8 cellular contexts compared by ENCODE assay signal in genomic region chr17:9575381-9576072, GRCh38. TPM values are rescaled to one million over a fixed set of nuclear protein-coding genes. Genes with fewer than 3 reads are reported as not detected.
A peak's percentile ranks its signal among the peaks of the same experiment; 100 is the strongest.
DNase-seq lines count a peak whose midpoint lies in the region; ATAC-seq and TF ChIP-seq lines count a peak whose summit lies in the region.

TSS of gene STX8 (minus strand) at chr17:9575820. CDS start at chr17:9575808, 12 bp downstream.

- H3K27me3 Mint-ChIP-seq in activated CD8-positive, alpha-beta T cell treated with anti-CD3 and anti-CD28 coated beads, Interleukin-2, amount 10 ng/mL, durations not matched to agents 7 days and 5 days (ENCODE audit: low read depth) = no peaks in the 10 kb centered on the region

- DNase-seq in AG09319 (ENCODE audit: extremely low read depth, low read depth) (peak; percentile 60), NCI-H82 treated with DMSO at 0.1 percent for 48 hours (lab: John Stamatoyannopoulos, UW; ENCODE audit: unreplicated experiment) (peak; percentile 68), lung microvascular endothelial cell (ENCODE audit: low read depth in 2 of 2) (peak; percentile 90 to 93)
- DNase-seq in activated CD8-positive, alpha-beta T cell treated with anti-CD3 and anti-CD28 coated beads, Interleukin-2, amount 10 ng/mL, durations not matched to agents 7 days and 5 days = peak; percentile 86
- peak; percentile 61 for DNase-seq in effector CD4-positive, alpha-beta T cell
- peak; percentile 52 to 69 (median 58) for DNase-seq in stimulated activated CD4-positive, alpha-beta T cell treated with anti-CD3 and anti-CD28 coated beads, TNF-alpha, amount 100 ng/mL, for 4 hours (ENCODE audit: low read depth in 3 of 3)

- H3K36me3 Mint-ChIP-seq in activated CD8-positive, alpha-beta T cell treated with anti-CD3 and anti-CD28 coated beads, Interleukin-2, amount 10 ng/mL, durations not matched to agents 7 days and 5 days (ENCODE audit: low read depth) = no peaks in the 10 kb centered on the region

- TF ChIP-seq CTCF in AG09319 (IDR thresholded peaks at IDR 0.05; ENCODE audit: low read depth, low read length) = no peak

- CTCF ChIA-PET in activated CD8-positive, alpha-beta T cell treated with anti-CD3 and anti-CD28 coated beads, Interleukin-2, amount 10 ng/mL, durations not matched to agents 7 days and 5 days (lab: Charles Lee) = interaction anchor here (1.2 to 4.3 kb wide), 4 partner anchors 20 to 181 kb away, joined by 3 to 25 read pairs (median 11); no protein-coding TSS in a partner anchor

- POLR2A ChIA-PET in activated CD8-positive, alpha-beta T cell treated with anti-CD3 and anti-CD28 coated beads, Interleukin-2, amount 10 ng/mL, durations not matched to agents 7 days and 5 days (lab: Charles Lee) = no interaction called here

- no peaks in the 10 kb centered on the region for H3K9me3 Mint-ChIP-seq in activated CD8-positive, alpha-beta T cell treated with anti-CD3 and anti-CD28 coated beads, Interleukin-2, amount 10 ng/mL, durations not matched to agents 7 days and 5 days (ENCODE audit: insufficient read depth)

- peak; percentile 72 for TF ChIP-seq POLR2A in GM18951 (IDR thresholded peaks at IDR 0.05; ENCODE audit: extremely low read depth, insufficient read depth, insufficient read length)

- peak within 1 kb of the TSS; percentile 96 for H3K4me3 Mint-ChIP-seq in activated CD8-positive, alpha-beta T cell treated with anti-CD3 and anti-CD28 coated beads, Interleukin-2, amount 10 ng/mL, durations not matched to agents 7 days and 5 days

- H3K4me1 Mint-ChIP-seq in activated CD8-positive, alpha-beta T cell treated with anti-CD3 and anti-CD28 coated beads, Interleukin-2, amount 10 ng/mL, durations not matched to agents 7 days and 5 days (ENCODE audit: low read depth) = peaks cover 25% of the 10 kb centered on the region

- in situ Hi-C loops in GM18951 (cut with MboI; ENCODE audit: low sequenced_read_pairs, unreplicated experiment) = no loop called here

- ATAC-seq in HG03342 (IDR thresholded peaks at IDR 0.05; ENCODE audit: unreplicated experiment) = peak; percentile 70
- peak; percentile 81 for ATAC-seq in activated CD8-positive, alpha-beta T cell treated with anti-CD3 and anti-CD28 coated beads, Interleukin-2, amount 10 ng/mL, durations not matched to agents 7 days and 5 days

- peak within 1 kb of the TSS; percentile 89 for H3K27ac Mint-ChIP-seq in activated CD8-positive, alpha-beta T cell treated with anti-CD3 and anti-CD28 coated beads, Interleukin-2, amount 10 ng/mL, durations not matched to agents 7 days and 5 days

RNA-seq across cellular contexts. Expression of gene STX8, which starts in this region (rescaled TPM):
- 10 to 100 TPM; 71.0 to 78.5 TPM for total RNA-seq in activated CD8-positive, alpha-beta T cell treated with anti-CD3 and anti-CD28 coated beads, Interleukin-2, amount 10 ng/mL, durations not matched to agents 7 days and 5 days
- total RNA-seq in lung microvascular endothelial cell = 43.8 and 46.6 TPM in 2 replicates

Comparison
In these comparisons a context has a peak if more than half of its experiments do, and no peak if none do; other contexts are left out.
1. Peak in every context shown above with its lines: DNase-seq and ATAC-seq.